In genomic region chr2:239461551-239462515, GRCh38 we compare ENCODE assay signal across 14 cellular contexts.
DNase-seq lines count a peak whose midpoint lies in the region; ATAC-seq lines count a peak whose summit lies in the region.
"Had no signal": no experiment of that assay in that cellular context is flagged by ENCODE, and none has a peak within 500 bp of the region (broad histone marks: within the 10 kb centered on the region; RNA-seq: fewer than 3 reads in every experiment).

No MANE protein-coding gene starts in this region.

- ATAC-seq in left cardiac atrium (no peak), Right ventricle myocardium superior (ENCODE audit: poor library complexity) (no peak), HG03139 (IDR thresholded peaks at IDR 0.05; ENCODE audit: unreplicated experiment) (no peak), HG03432 (IDR thresholded peaks at IDR 0.05; ENCODE audit: unreplicated experiment) (no peak)
- ATAC-seq: heart right ventricle, T-helper 17 cell had no signal

- DNase-seq in left cardiac atrium, result peak; percentile 7
- no peak for DNase-seq in Right ventricle myocardium superior
- DNase-seq in astrocyte of the hippocampus (ENCODE audit: low read depth, low spot score), result peak; percentile 41
- DNase-seq in mesenteric fat pad (ENCODE audit: low spot score), result peak; percentile 81
- DNase-seq in ureter (ENCODE audit: low spot score), result peak; percentile 37
- DNase-seq in NCI-H1048 (lab: John Stamatoyannopoulos, UW), result no peak
- DNase-seq: heart right ventricle; MM.1S; NCI-H187 treated with DMSO at 0.1 percent for 48 hours; SIG-M5; stimulated activated CD4-positive, alpha-beta T cell treated with anti-CD3 and anti-CD28 coated beads, Interleukin-1b, Interleukin-23, amount 100 ng/mL, for 48 hours; T-helper 17 cell had no signal

- intact Hi-C loops in left cardiac atrium (cut with DNase I) (no loop called here), Right ventricle myocardium superior (cut with DNase I) (no loop called here)

Comparison
In these comparisons a context has a peak if more than half of its experiments do, and no peak if none do; other contexts are left out.
1. DNase-seq: peak in left cardiac atrium (single experiment), astrocyte of the hippocampus (single experiment), mesenteric fat pad (single experiment) and ureter (single experiment); none in Right ventricle myocardium superior (single experiment) and NCI-H1048 (single experiment).